In genomic region chr7:34162017-34162565, GRCh38 we compare ENCODE assay signal across 30 cellular contexts.
"Had no signal": no experiment of that assay in that cellular context is flagged by ENCODE, and none has a peak within 500 bp of the region (broad histone marks: within the 10 kb centered on the region; RNA-seq: fewer than 3 reads in every experiment).

No MANE protein-coding gene starts in this region.

- H3K36me3 Mint-ChIP-seq: activated naive CD4-positive, alpha-beta T cell treated with anti-CD3 and anti-CD28 coated beads, Interleukin-2, amount 50 U/mL, for 24 hours; natural killer cell; stimulated activated effector memory CD8-positive, alpha-beta T cell treated with anti-CD3 and anti-CD28 coated beads, Interleukin-12 subunit alpha, Interleukin-12 subunit beta, amount 100 ng/mL, for 72 hours; WTC11 had no signal

- DNase-seq: activated CD4-positive, alpha-beta T cell treated with anti-CD3 and anti-CD28 coated beads for 1 hour; activated CD4-positive, alpha-beta T cell treated with anti-CD3 and anti-CD28 coated beads, Interleukin-2, amount 10 ng/mL, durations not matched to agents 7 days and 5 days; activated CD8-positive, alpha-beta T cell treated with anti-CD3 and anti-CD28 coated beads for 36 hours; activated T-cell treated with anti-CD3 and anti-CD28 coated beads, Interleukin-2, amount 50 U/mL, for 48 hours; cerebellar nuclear complex; colonic mucosa; effector CD8-positive, alpha-beta T cell; esophagus squamous epithelium; kidney glomerular epithelial cell; left lung; lower lobe of right lung; mesenchymal stem cell; natural killer cell; stimulated activated CD4-positive, alpha-beta T cell treated with anti-CD3 and anti-CD28 coated beads, Interleukin-4, amount 100 ng/mL, for 24 hours; stimulated activated naive CD8-positive, alpha-beta T cell treated with anti-CD3 and anti-CD28 coated beads, Interleukin-15, amount 100 ng/mL, for 72 hours; substantia nigra; T-helper 2 cell; upper lobe of left lung had no signal

- H3K27me3 ChIP-seq: cardiac muscle cell, colonic mucosa, esophagus squamous epithelium, left lung, upper lobe of left lung, vagina had no signal

- FAIRE-seq: endometrium, frontal cortex had no signal

- H3K27me3 Mint-ChIP-seq: activated CD4-positive, alpha-beta T cell treated with anti-CD3 and anti-CD28 coated beads, Interleukin-2, amount 10 ng/mL, durations not matched to agents 7 days and 5 days; activated CD8-positive, alpha-beta T cell treated with anti-CD3 and anti-CD28 coated beads for 36 hours; stimulated activated naive CD8-positive, alpha-beta T cell treated with anti-CD3 and anti-CD28 coated beads, Interleukin-15, amount 100 ng/mL, for 72 hours had no signal

- H3K4me3 Mint-ChIP-seq: activated CD4-positive, alpha-beta T cell treated with anti-CD3 and anti-CD28 coated beads, Interleukin-2, amount 10 ng/mL, durations not matched to agents 7 days and 5 days; activated CD8-positive, alpha-beta T cell treated with anti-CD3 and anti-CD28 coated beads for 36 hours; activated naive CD4-positive, alpha-beta T cell treated with anti-CD3 and anti-CD28 coated beads, Interleukin-2, amount 50 U/mL, for 24 hours; natural killer cell; stimulated activated effector memory CD8-positive, alpha-beta T cell treated with anti-CD3 and anti-CD28 coated beads, Interleukin-12 subunit alpha, Interleukin-12 subunit beta, amount 100 ng/mL, for 72 hours; stimulated activated naive CD8-positive, alpha-beta T cell treated with anti-CD3 and anti-CD28 coated beads, Interleukin-15, amount 100 ng/mL, for 72 hours; WTC11 had no signal

- ATAC-seq: activated CD8-positive, alpha-beta T cell treated with anti-CD3 and anti-CD28 coated beads for 36 hours; left lung; lower lobe of right lung; natural killer cell; sciatic nerve; stimulated activated effector memory CD8-positive, alpha-beta T cell treated with anti-CD3 and anti-CD28 coated beads, Interleukin-12 subunit alpha, Interleukin-12 subunit beta, amount 100 ng/mL, for 72 hours; stimulated activated naive CD8-positive, alpha-beta T cell treated with anti-CD3 and anti-CD28 coated beads, Interleukin-15, amount 100 ng/mL, for 72 hours; WTC11 had no signal

- H3K9me3 Mint-ChIP-seq: activated naive CD4-positive, alpha-beta T cell treated with anti-CD3 and anti-CD28 coated beads, Interleukin-2, amount 50 U/mL, for 24 hours had no signal

- H3K27ac ChIP-seq: cardiac muscle cell, colonic mucosa, epithelial cell of prostate, esophagus squamous epithelium, left lung, lower lobe of right lung, prostate gland, skin epidermis, upper lobe of left lung, vagina had no signal

- H3K27ac Mint-ChIP-seq: activated CD4-positive, alpha-beta T cell treated with anti-CD3 and anti-CD28 coated beads, Interleukin-2, amount 10 ng/mL, durations not matched to agents 7 days and 5 days; activated CD8-positive, alpha-beta T cell treated with anti-CD3 and anti-CD28 coated beads for 36 hours; activated naive CD4-positive, alpha-beta T cell treated with anti-CD3 and anti-CD28 coated beads, Interleukin-2, amount 50 U/mL, for 24 hours; activated T-helper 2 cell treated with anti-CD3 and anti-CD28 coated beads, Interferon-gamma antibody, Interleukin-2, Interleukin-4, amounts not matched to agents 10 μg/mL and 5 μg/mL and 100 μg/mL, durations not matched to agents 14 hours and 24 hours and 36 hours; natural killer cell; stimulated activated effector memory CD8-positive, alpha-beta T cell treated with anti-CD3 and anti-CD28 coated beads, Interleukin-12 subunit alpha, Interleukin-12 subunit beta, amount 100 ng/mL, for 72 hours; stimulated activated naive CD8-positive, alpha-beta T cell treated with anti-CD3 and anti-CD28 coated beads, Interleukin-15, amount 100 ng/mL, for 72 hours; WTC11 had no signal

- H3K4me1 Mint-ChIP-seq: activated CD4-positive, alpha-beta T cell treated with anti-CD3 and anti-CD28 coated beads, Interleukin-2, amount 10 ng/mL, durations not matched to agents 7 days and 5 days; activated naive CD4-positive, alpha-beta T cell treated with anti-CD3 and anti-CD28 coated beads, Interleukin-2, amount 50 U/mL, for 24 hours; natural killer cell; stimulated activated effector memory CD8-positive, alpha-beta T cell treated with anti-CD3 and anti-CD28 coated beads, Interleukin-12 subunit alpha, Interleukin-12 subunit beta, amount 100 ng/mL, for 72 hours; stimulated activated naive CD8-positive, alpha-beta T cell treated with anti-CD3 and anti-CD28 coated beads, Interleukin-15, amount 100 ng/mL, for 72 hours had no signal

- H3K4me3 ChIP-seq: cardiac muscle cell, colonic mucosa, esophagus squamous epithelium, left lung, lower lobe of right lung, prostate gland, skin epidermis, upper lobe of left lung, vagina had no signal

- H3K4me1 ChIP-seq: colonic mucosa, left lung, lower lobe of right lung, upper lobe of left lung had no signal

- H3K36me3 ChIP-seq: cardiac muscle cell, colonic mucosa, esophagus squamous epithelium, left lung, lower lobe of right lung, prostate gland, upper lobe of left lung, vagina had no signal

- H3K9me3 ChIP-seq: colonic mucosa, esophagus squamous epithelium, left lung, lower lobe of right lung, prostate gland, upper lobe of left lung, vagina had no signal
